9 cellular contexts compared by ENCODE assay signal in genomic region chr7:32479574-32480200, GRCh38. TPM values are rescaled to one million over a fixed set of nuclear protein-coding genes. Genes with fewer than 3 reads are reported as not detected.
DNase-seq lines count a peak whose midpoint lies in the region; ATAC-seq and TF ChIP-seq lines count a peak whose summit lies in the region.
"Had no signal": no experiment of that assay in that cellular context is flagged by ENCODE, and none has a peak within 500 bp of the region (broad histone marks: within the 10 kb centered on the region; RNA-seq: fewer than 3 reads in every experiment).

No MANE protein-coding gene starts in this region.

- no peak for TF ChIP-seq EP300 in SK-N-SH (IDR thresholded peaks at IDR 0.05; ENCODE audit: borderline replicate concordance in 1 of 2, low read depth in 1 of 2, low read length in 1 of 2)

- TF ChIP-seq POLR2A in spleen (IDR thresholded peaks at IDR 0.05): no peak

- DNase-seq in AG08396 (ENCODE audit: low spot score) (peak; percentile 57), NCI-H1092 (lab: John Stamatoyannopoulos, UW) (peak; percentile 49), SK-N-SH (peak; percentile 66), fibroblast of villous mesenchyme (ENCODE audit: low read depth) (peak; percentile 60), spleen (no peak)
- no peak for DNase-seq in effector CD8-positive, alpha-beta T cell (lab: John Stamatoyannopoulos, UW)

- no peaks in the 10 kb centered on the region for H3K9me3 ChIP-seq in SK-N-SH
- no peaks in the 10 kb centered on the region for H3K9me3 ChIP-seq in spleen

- H3K4me1 ChIP-seq in SK-N-SH (ENCODE audit: control insufficient read depth in 1 of 2, insufficient read depth in 2 of 2, low read depth in 1 of 2, low read length in 1 of 2) (peaks cover 0 to 14% of the 10 kb centered on the region in 2 experiments; a peak in 2 of 4 replicates), spleen (no peaks in the 10 kb centered on the region)

- H4K20me1 ChIP-seq in SK-N-SH (ENCODE audit: insufficient read depth): no peaks in the 10 kb centered on the region

- CTCF ChIA-PET in SK-N-SH (lab: Yijun Ruan, JAX): interaction anchor here (0.6 to 8.7 kb wide), 34 partner anchors 8 to 406 kb away, joined by 3 to 163 read pairs (median 4); partner anchors contain the start of genes AVL9 and LSM5

- TF ChIP-seq RAD21 in SK-N-SH (IDR thresholded peaks at IDR 0.05; ENCODE audit: low read length): peak; percentile 98

- H3K36me3 ChIP-seq in SK-N-SH (replicated peaks in 1 of 2; ENCODE audit: control insufficient read depth in 1 of 2, insufficient read depth in 2 of 2, low read length in 1 of 2): no peaks in the 10 kb centered on the region
- H3K36me3 ChIP-seq in spleen: peaks cover 0 to 4% (median 0%) of the 10 kb centered on the region in 6 donors

- POLR2A ChIA-PET in SK-N-SH (lab: Yijun Ruan, JAX): interaction anchor here (0.6 kb wide), 2 partner anchors 241 to 622 kb away, joined by 6 to 8 read pairs; no protein-coding TSS in a partner anchor

- intact Hi-C loops in spleen (cut with DNase I; ENCODE audit: low total_unique reads): loop anchor here (5.0 to 10.0 kb wide), 2 partner anchors 267 to 725 kb away; no protein-coding TSS in a partner anchor

- no peaks in the 10 kb centered on the region for H3F3A ChIP-seq in SK-N-SH (replicated peaks; ENCODE audit: insufficient read depth)

- H3K27ac ChIP-seq in SK-N-SH (ENCODE audit: low read depth in 2 of 2, low read length in 1 of 2) (no peak overlapping the region), spleen (no peak overlapping the region)

- no peak overlapping the region for H3K4me2 ChIP-seq in SK-N-SH

- no peak overlapping the region for H3K9ac ChIP-seq in SK-N-SH

- no peak overlapping the region for H2AFZ ChIP-seq in SK-N-SH (ENCODE audit: low read depth)

- no peaks in the 10 kb centered on the region for H3K27me3 ChIP-seq in SK-N-SH (ENCODE audit: insufficient read depth)
- H3K27me3 ChIP-seq in spleen (replicated peaks in 1 of 7): no peaks in the 10 kb centered on the region

- no peak for ATAC-seq in HG03196 (IDR thresholded peaks at IDR 0.05; ENCODE audit: unreplicated experiment)
- ATAC-seq: effector memory CD8-positive, alpha-beta T cell had no signal

- peak; percentile 87 for TF ChIP-seq CTCF in GM12873 (IDR thresholded peaks at IDR 0.05; ENCODE audit: insufficient read depth, low read depth, low read length, missing control alignments)
- TF ChIP-seq CTCF in SK-N-SH (IDR thresholded peaks at IDR 0.05): peak; percentile 97
- TF ChIP-seq CTCF in fibroblast of villous mesenchyme (IDR thresholded peaks at IDR 0.05; ENCODE audit: insufficient read depth, low read depth, low read length): peak; percentile 91
- TF ChIP-seq CTCF in spleen (IDR thresholded peaks at IDR 0.05 in 8 of 11, conservative IDR thresholded peaks at IDR 0.05 in 3 of 11): peak in 7 of 11 experiments; percentile 11 to 50 (median 36)

- H3K9me2 ChIP-seq in SK-N-SH: no peaks in the 10 kb centered on the region

- 25% methylated on average over 2 of the region's 2 CpGs for WGBS in SK-N-SH (ENCODE audit: low lambda C conversion rate)
- 70 to 91% (median 84%) methylated on average over 2 of the region's 2 CpGs for WGBS in spleen, 5 donors

- H3K79me2 ChIP-seq in SK-N-SH (ENCODE audit: insufficient read depth): no peaks in the 10 kb centered on the region

- no peak overlapping the region for H3K4me3 ChIP-seq in SK-N-SH (ENCODE audit: low read depth in 2 of 2, low read length in 1 of 2)
- no peak overlapping the region for H3K4me3 ChIP-seq in fibroblast of villous mesenchyme (ENCODE audit: low read depth, low read length)
- H3K4me3 ChIP-seq in spleen: no peak overlapping the region

TF ChIP-seq in SK-N-SH, 30 proteins besides CTCF, POLR2A, EP300 and RAD21:
- TF ChIP-seq ELF1 (IDR thresholded peaks at IDR 0.05): no peak
- peak; percentile 87 for TF ChIP-seq SMC3 (IDR thresholded peaks at IDR 0.05; ENCODE audit: low read depth, low read length)

RNA-seq across cellular contexts. Expression of gene LSM5, which starts 10.5 kb away (rescaled TPM):
- polyA plus RNA-seq in SK-N-SH (2012; rRNA removed) (21.2 and 22.2 TPM in 2 replicates), spleen (100 to 1,000 TPM in 2 of 3 donors, 10 to 100 TPM in 1; 95.1 to 142 (median 101) TPM)
- polyA plus RNA-seq in SK-N-SH (2012; cell fraction: cytosol; rRNA removed): 34.6 and 60.8 TPM in 2 replicates
- 12.4 and 21.0 TPM in 2 replicates for polyA plus RNA-seq in SK-N-SH (2012; cell fraction: nucleus; rRNA removed)
- total RNA-seq in fibroblast of villous mesenchyme (27.1 and 37.1 TPM in 2 replicates), spleen (10 to 100 TPM; 14.5 to 36.8 (median 29.7) TPM)

RNA-seq across cellular contexts. Expression of gene AVL9, which starts 15.6 kb away (rescaled TPM):
- polyA plus RNA-seq in SK-N-SH (2012; rRNA removed): 8.9 and 11.0 TPM in 2 replicates
- 11.6 and 12.3 TPM in 2 replicates for polyA plus RNA-seq in SK-N-SH (2012; cell fraction: cytosol; rRNA removed)
- 14.2 and 22.6 TPM in 2 replicates for polyA plus RNA-seq in SK-N-SH (2012; cell fraction: nucleus; rRNA removed)
- 37.7 and 41.9 TPM in 2 replicates for total RNA-seq in fibroblast of villous mesenchyme
- total RNA-seq in spleen: 10 to 100 TPM; 29.8 to 54.8 (median 36.7) TPM
- polyA plus RNA-seq in spleen: 10 to 100 TPM in 1 of 3 donors, 1 to 10 TPM in 2; 8.4 to 10.0 (median 8.6) TPM

Comparison
In these comparisons a context has a peak if more than half of its experiments do, and no peak if none do; other contexts are left out.
1. DNase-seq: peak in AG08396 (single experiment), NCI-H1092 (single experiment), SK-N-SH (single experiment) and fibroblast of villous mesenchyme (single experiment); none in spleen (single experiment) and effector CD8-positive, alpha-beta T cell (single experiment).
2. CTCF ChIP-seq: peak in every context shown above with its lines; median percentile 97 in SK-N-SH; 91 in fibroblast of villous mesenchyme; 87 in GM12873; 36 in spleen.